ENCODE assay signal across 18 cellular contexts in the genomic region with DNA sequence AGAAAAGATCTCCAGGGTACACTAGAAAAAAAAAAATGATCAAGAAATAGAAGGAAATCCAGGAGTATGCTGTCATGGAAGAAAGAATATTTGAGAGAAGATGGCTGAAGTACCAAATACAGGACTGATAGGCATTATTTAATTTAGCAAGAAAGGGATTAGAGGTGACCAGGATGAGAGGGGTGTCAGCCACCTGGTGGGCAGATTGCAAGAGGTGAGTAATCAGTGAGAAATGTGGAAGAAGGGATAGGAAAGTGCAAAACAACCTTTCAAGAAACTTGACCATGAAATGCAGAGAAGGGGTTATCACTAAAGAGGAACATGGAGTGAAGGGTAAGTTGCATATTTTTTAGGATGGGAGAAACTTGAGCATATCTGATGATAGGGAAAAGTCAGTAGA.
DNase-seq lines count a peak whose midpoint lies in the region; ATAC-seq and TF ChIP-seq lines count a peak whose summit lies in the region.
"Had no signal": no experiment of that assay in that cellular context is flagged by ENCODE, and none has a peak within 500 bp of the region (broad histone marks: within the 10 kb centered on the region; RNA-seq: fewer than 3 reads in every experiment).

No MANE protein-coding gene starts in this region.

- H3K27me3 ChIP-seq in endodermal cell (ENCODE audit: control insufficient read depth, insufficient read depth, low read length, poor library complexity, severe bottlenecking), result no peaks in the 10 kb centered on the region

- H3K27ac ChIP-seq in endodermal cell (ENCODE audit: low read depth, low read length), result no peak overlapping the region
- H3K27ac ChIP-seq: 22Rv1, A549, C4-2B, GM23248 had no signal

- no peak overlapping the region for H3K4me3 ChIP-seq in endodermal cell (ENCODE audit: low read length)
- H3K4me3 ChIP-seq: A549, GM12878, GM23248 had no signal

- ATAC-seq in GM18868 (IDR thresholded peaks at IDR 0.05; ENCODE audit: unreplicated experiment) (no peak), T-helper 17 cell (no peak)
- ATAC-seq: GM12878 had no signal

- H3K4me1 Mint-ChIP-seq in endodermal cell, result peaks cover 22% of the 10 kb centered on the region
- H3K4me1 Mint-ChIP-seq in mesothelial cell of epicardium, result peaks cover 20% of the 10 kb centered on the region
- no peaks in the 10 kb centered on the region for H3K4me1 Mint-ChIP-seq in T-helper 17 cell

- H3K27ac Mint-ChIP-seq in endodermal cell, result no peak overlapping the region
- peak overlapping the region; percentile 2 for H3K27ac Mint-ChIP-seq in mesothelial cell of epicardium
- no peak overlapping the region for H3K27ac Mint-ChIP-seq in T-helper 17 cell
- H3K27ac Mint-ChIP-seq: CD4-positive, alpha-beta T cell had no signal

- no peaks in the 10 kb centered on the region for H3K4me1 ChIP-seq in endodermal cell (ENCODE audit: control insufficient read depth, insufficient read depth, low read length)
- H3K4me1 ChIP-seq: A549 had no signal

- H3K27me3 Mint-ChIP-seq in endodermal cell (ENCODE audit: insufficient read depth) (no peaks in the 10 kb centered on the region), mesothelial cell of epicardium (ENCODE audit: low read depth) (no peaks in the 10 kb centered on the region), T-helper 17 cell (peaks cover 7% of the 10 kb centered on the region)

- TF ChIP-seq CTCF in endodermal cell (conservative IDR thresholded peaks at IDR 0.05) (no peak), mesothelial cell of epicardium (IDR thresholded peaks at IDR 0.05; ENCODE audit: unreplicated experiment) (no peak)

- DNase-seq in DMS53 (lab: John Stamatoyannopoulos, UW) (peak; percentile 19), DMS53 treated with DMSO at 0.1 percent for 48 hours (lab: John Stamatoyannopoulos, UW; ENCODE audit: unreplicated experiment) (no peak), endodermal cell (peak; percentile 68), mesothelial cell of epicardium (ENCODE audit: low spot score in 2 of 2, unreplicated experiment in 2 of 2) (no peak), T-helper 17 cell (no peak)
- DNase-seq in activated CD8-positive, alpha-beta memory T cell treated with anti-CD3 and anti-CD28 coated beads, Interleukin-2, amount 50 U/mL, for 48 hours, result no peak
- DNase-seq in central memory CD4-positive, alpha-beta T cell, result no peak
- DNase-seq: AML-193; CD4-positive, alpha-beta T cell; DMS153; DND-41; EL; GM23248 had no signal

- no peaks in the 10 kb centered on the region for H3K36me3 ChIP-seq in endodermal cell (ENCODE audit: control insufficient read depth, insufficient read depth, low read length)

- H3K9me3 Mint-ChIP-seq in endodermal cell (no peaks in the 10 kb centered on the region), mesothelial cell of epicardium (no peaks in the 10 kb centered on the region)
- H3K9me3 Mint-ChIP-seq: CD4-positive, alpha-beta T cell had no signal

- no peak overlapping the region for H3K9ac ChIP-seq in endodermal cell (ENCODE audit: extremely low read depth, low read length, poor library complexity, severe bottlenecking)
- H3K9ac ChIP-seq: GM23248 had no signal

- no peaks in the 10 kb centered on the region for H3K36me3 Mint-ChIP-seq in endodermal cell (ENCODE audit: low read depth)
- peaks cover 10% of the 10 kb centered on the region for H3K36me3 Mint-ChIP-seq in mesothelial cell of epicardium
- no peaks in the 10 kb centered on the region for H3K36me3 Mint-ChIP-seq in T-helper 17 cell (ENCODE audit: low read depth)

- H3K9me3 ChIP-seq in endodermal cell (ENCODE audit: control insufficient read depth, low read length), result no peaks in the 10 kb centered on the region
- peaks cover 3% of the 10 kb centered on the region for H3K9me3 ChIP-seq in T-helper 17 cell (ENCODE audit: control insufficient read depth, low read length, poor library complexity, severe bottlenecking)
- H3K9me3 ChIP-seq: A549 had no signal

- H3K4me3 Mint-ChIP-seq in endodermal cell (no peak overlapping the region), mesothelial cell of epicardium (no peak overlapping the region), T-helper 17 cell (no peak overlapping the region)
- H3K4me3 Mint-ChIP-seq: CD4-positive, alpha-beta T cell had no signal

Comparison
In these comparisons a context has a peak if more than half of its experiments do, and no peak if none do; other contexts are left out.
1. DNase-seq: peak in DMS53 (single experiment) and endodermal cell (single experiment); none in DMS53 treated with DMSO at 0.1 percent for 48 hours (single experiment), mesothelial cell of epicardium (0 of 2), activated CD8-positive, alpha-beta memory T cell treated with anti-CD3 and anti-CD28 coated beads, Interleukin-2, amount 50 U/mL, for 48 hours (single experiment), T-helper 17 cell (0 of 3) and central memory CD4-positive, alpha-beta T cell (single experiment).